15 cellular contexts compared by ENCODE assay signal in the genomic region with DNA sequence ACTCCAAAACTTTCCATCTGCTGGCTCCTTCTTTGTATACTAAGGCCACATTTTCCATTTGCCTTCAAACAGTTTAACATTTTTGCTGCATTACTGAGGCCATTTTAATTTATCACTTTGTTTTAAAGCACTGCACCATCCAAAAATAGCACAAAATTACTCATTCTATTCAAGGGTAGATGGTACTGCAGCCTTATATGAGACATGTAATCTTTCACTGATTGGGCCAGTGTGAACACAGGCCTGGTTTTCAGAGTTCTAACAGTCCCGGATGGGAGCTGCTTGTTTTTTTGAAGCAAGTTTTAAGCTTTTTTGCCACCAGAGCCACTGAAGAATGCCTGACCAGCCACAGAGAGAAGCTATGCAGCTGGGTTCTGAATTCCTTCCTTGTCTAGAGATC.
DNase-seq lines count a peak whose midpoint lies in the region; ATAC-seq and TF ChIP-seq lines count a peak whose summit lies in the region.
"Had no signal": no experiment of that assay in that cellular context is flagged by ENCODE, and none has a peak within 500 bp of the region (broad histone marks: within the 10 kb centered on the region; RNA-seq: fewer than 3 reads in every experiment).

No MANE protein-coding gene starts in this region.

- intact Hi-C loops in left cardiac atrium (cut with DNase I): loop anchor here in 1 of 2 donors (10.0 kb wide), 1 partner anchor 169 kb away; a partner anchor contains a TSS
- intact Hi-C loops in Right ventricle myocardium superior (cut with DNase I): no loop called here
- intact Hi-C loops in uterus (cut with DNase I; ENCODE audit: low total_unique reads): no loop called here

- no peak for TF ChIP-seq POLR2A in uterus (IDR thresholded peaks at IDR 0.05)

- no peak for TF ChIP-seq CTCF in brain microvascular endothelial cell (IDR thresholded peaks at IDR 0.05; ENCODE audit: low read depth, low read length, missing control alignments)
- TF ChIP-seq CTCF in uterus (IDR thresholded peaks at IDR 0.05): no peak

- ATAC-seq in left cardiac atrium (peak; percentile 32 to 60), Right ventricle myocardium superior (ENCODE audit: poor library complexity) (no peak), HG02884 (IDR thresholded peaks at IDR 0.05; ENCODE audit: unreplicated experiment) (no peak)

- H3K4me3 ChIP-seq in brain microvascular endothelial cell (ENCODE audit: low read depth, low read length) (no peak overlapping the region), uterus (no peak overlapping the region)

- in situ Hi-C loops in brain microvascular endothelial cell (cut with HindIII; ENCODE audit: low pct_ligation_motif_present, low sequenced_read_pairs): loop anchor here (25.0 kb wide), 1 partner anchor 252 kb away; no protein-coding TSS in a partner anchor

- no peaks in the 10 kb centered on the region for H3K9me3 ChIP-seq in uterus

- H3K4me1 ChIP-seq in uterus: no peaks in the 10 kb centered on the region

- H3K36me3 ChIP-seq in brain microvascular endothelial cell (replicated peaks): no peaks in the 10 kb centered on the region
- H3K36me3 ChIP-seq in uterus: no peaks in the 10 kb centered on the region

- DNase-seq in left cardiac atrium (no peak), Right ventricle myocardium superior (no peak), brain microvascular endothelial cell (peak; percentile 53), kidney glomerular epithelial cell (lab: John Stamatoyannopoulos, UW) (peak; percentile 34), uterus (peak in 1 of 2 donors; percentile 43), DMS79 (lab: John Stamatoyannopoulos, UW) (no peak), H4 (ENCODE audit: low spot score) (no peak)
- DNase-seq: 8988T; activated CD4-positive, CD25-positive, alpha-beta regulatory T cell; caudate nucleus; NCI-H446; SHP77 treated with DMSO at 0.1 percent for 48 hours; stimulated activated CD4-positive, alpha-beta T cell treated with anti-CD3 and anti-CD28 coated beads, Interleukin-4, amount 100 ng/mL, for 4 hours had no signal

- no peak overlapping the region for H3K27ac ChIP-seq in brain microvascular endothelial cell
- H3K27ac ChIP-seq in uterus: peak overlapping the region; percentile 80 to 85
- H3K27ac ChIP-seq: HL-60 had no signal

- H3K27me3 ChIP-seq in brain microvascular endothelial cell (replicated peaks) (no peaks in the 10 kb centered on the region), uterus (no peaks in the 10 kb centered on the region)

Comparison
In these comparisons a context has a peak if more than half of its experiments do, and no peak if none do; other contexts are left out.
1. ATAC-seq: peak in left cardiac atrium (2 of 2); none in Right ventricle myocardium superior (single experiment) and HG02884 (single experiment).
2. DNase-seq: peak in brain microvascular endothelial cell (single experiment) and kidney glomerular epithelial cell (single experiment); none in left cardiac atrium (single experiment), Right ventricle myocardium superior (single experiment), DMS79 (single experiment) and H4 (single experiment).